In genomic region chr7:73427902-73428696, GRCh38 we compare ENCODE assay signal across 22 cellular contexts. TPM values are rescaled to one million over a fixed set of nuclear protein-coding genes. Genes with fewer than 3 reads are reported as not detected.
A peak's percentile ranks its signal among the peaks of the same experiment; 100 is the strongest.
DNase-seq lines count a peak whose midpoint lies in the region; ATAC-seq, FAIRE-seq and TF ChIP-seq lines count a peak whose summit lies in the region.
"Had no signal": no experiment of that assay in that cellular context is flagged by ENCODE, and none has a peak within 500 bp of the region (broad histone marks: within the 10 kb centered on the region; RNA-seq: fewer than 3 reads in every experiment).

No MANE protein-coding gene starts in this region.

- no TSS peak for BruUV-seq in HCT116 (replicated peaks; lab: Mats Ljungman, UMichigan)

- H2AFZ ChIP-seq in HCT116 (ENCODE audit: low read depth, low read length, poor library complexity, severe bottlenecking) (no peak overlapping the region), astrocyte (ENCODE audit: low read depth, low read length) (peak overlapping the region; percentile 1), neural progenitor cell (replicated peaks) (peak overlapping the region; percentile 29)

- TF ChIP-seq RAD21 in HCT116 (IDR thresholded peaks at IDR 0.05; ENCODE audit: low read depth): no peak

- H3K4me2 ChIP-seq in HCT116 (ENCODE audit: low read length) (no peak overlapping the region), astrocyte (ENCODE audit: low read length) (no peak overlapping the region), neural progenitor cell (peak overlapping the region; percentile 86)

- H4K20me1 ChIP-seq in HCT116 (ENCODE audit: insufficient read depth): no peaks in the 10 kb centered on the region
- no peaks in the 10 kb centered on the region for H4K20me1 ChIP-seq in astrocyte (ENCODE audit: insufficient read depth, low read length)
- no peaks in the 10 kb centered on the region for H4K20me1 ChIP-seq in neural progenitor cell (ENCODE audit: low read depth)

- intact Hi-C loops in HCT116 (cut with micrococcal nuclease): no loop called here

- ATAC-seq in HCT116: no peak
- ATAC-seq: activated CD4-positive, CD25-positive, alpha-beta regulatory T cell treated with anti-CD3 and anti-CD28 coated beads, Interleukin-2, amount 50 U/mL, for 24 hours; activated CD8-positive, alpha-beta T cell treated with anti-CD3 and anti-CD28 coated beads, Interleukin-2, amount 10 ng/mL, durations not matched to agents 7 days and 5 days had no signal

- H3K36me3 ChIP-seq in GM06990 (ENCODE audit: control insufficient read depth, insufficient read depth, low read length) (no peaks in the 10 kb centered on the region), HCT116 (ENCODE audit: control insufficient read depth in 1 of 2, insufficient read depth in 2 of 2, low read length in 2 of 2) (no peaks in the 10 kb centered on the region), astrocyte (ENCODE audit: insufficient read depth, low read length) (no peaks in the 10 kb centered on the region), neural progenitor cell (no peaks in the 10 kb centered on the region), Peyer's patch (no peaks in the 10 kb centered on the region)
- H3K36me3 ChIP-seq: cardiac muscle cell, suprapubic skin had no signal

- H3K4me3 ChIP-seq in GM06990 (replicated peaks; ENCODE audit: low read depth, low read length): no peak overlapping the region
- H3K4me3 ChIP-seq in HCT116 (replicated peaks in 1 of 2; ENCODE audit: low read depth in 1 of 2, low read length in 2 of 2): no peak overlapping the region
- no peak overlapping the region for H3K4me3 ChIP-seq in astrocyte (ENCODE audit: insufficient read depth, low read depth, low read length)
- peak overlapping the region; percentile 45 for H3K4me3 ChIP-seq in neural progenitor cell
- H3K4me3 ChIP-seq in Peyer's patch: no peak overlapping the region
- H3K4me3 ChIP-seq: cardiac muscle cell, suprapubic skin had no signal

- H3K36me3 Mint-ChIP-seq in astrocyte (ENCODE audit: low read depth, unreplicated experiment) (no peaks in the 10 kb centered on the region), neural progenitor cell (no peaks in the 10 kb centered on the region)
- H3K36me3 Mint-ChIP-seq: CD8-positive, alpha-beta memory T cell; stimulated activated memory B cell treated with anti-CD40 and anti-IgM and Interleukin-4, amounts not matched to agents 10 μg/mL and 1 μg/mL and 100 μg/mL, for 72 hours had no signal

- DNase-seq in GM06990 (ENCODE audit: extremely low read depth, insufficient read length) (no peak), HCT116 (ENCODE audit: low read depth, low spot score) (no peak), astrocyte (ENCODE audit: low read depth) (no peak), neural progenitor cell (ENCODE audit: low spot score) (no peak), KG1 (lab: John Stamatoyannopoulos, UW) (no peak), Peyer's patch (no peak), iPS-NIHi11 (ENCODE audit: low spot score) (no peak)
- DNase-seq: activated CD8-positive, alpha-beta T cell treated with anti-CD3 and anti-CD28 coated beads, Interleukin-2, amount 10 ng/mL, durations not matched to agents 7 days and 5 days; activated naive CD4-positive, alpha-beta T cell; activated T-cell treated with anti-CD3 and anti-CD28 coated beads, Interleukin-2, amount 50 U/mL, for 1 hour; CD8-positive, alpha-beta memory T cell; cortex of kidney; DMS79; NCI-H1048; NCI-H1930; NCI-H510A; small intestine; SW 1271 had no signal

- no peaks in the 10 kb centered on the region for H3K27me3 ChIP-seq in GM06990 (replicated peaks; ENCODE audit: control insufficient read depth, insufficient read depth, low read length)
- H3K27me3 ChIP-seq in HCT116 (ENCODE audit: insufficient read depth, low read length): no peaks in the 10 kb centered on the region
- no peaks in the 10 kb centered on the region for H3K27me3 ChIP-seq in astrocyte (ENCODE audit: insufficient read depth, low read length)
- peaks cover 3% of the 10 kb centered on the region for H3K27me3 ChIP-seq in neural progenitor cell
- H3K27me3 ChIP-seq in Peyer's patch: no peaks in the 10 kb centered on the region
- H3K27me3 ChIP-seq: cardiac muscle cell had no signal

- H3K79me2 ChIP-seq in HCT116 (ENCODE audit: insufficient read depth, low read length): no peaks in the 10 kb centered on the region
- no peaks in the 10 kb centered on the region for H3K79me2 ChIP-seq in astrocyte (ENCODE audit: insufficient read depth, low read length)
- H3K79me2 ChIP-seq in neural progenitor cell (ENCODE audit: low read depth): no peaks in the 10 kb centered on the region

- H3K27ac ChIP-seq in HCT116 (ENCODE audit: low read depth, low read length): no peak overlapping the region
- H3K27ac ChIP-seq in astrocyte (ENCODE audit: low read depth, low read length): no peak overlapping the region
- no peak overlapping the region for H3K27ac ChIP-seq in neural progenitor cell
- H3K27ac ChIP-seq in Peyer's patch: no peak overlapping the region
- H3K27ac ChIP-seq: cardiac muscle cell, suprapubic skin had no signal

- CTCF ChIA-PET in HCT116 (lab: Charles Lee): no interaction called here

- RAD21 ChIA-PET in HCT116 (lab: Charles Lee; ENCODE audit: low non-redundant PET in 1 of 2, low total read pairs in 2 of 2, uncharacterized antibody in 2 of 2, unreplicated experiment in 2 of 2): no interaction called here

- no peak overlapping the region for H3K27ac Mint-ChIP-seq in astrocyte (ENCODE audit: unreplicated experiment)
- no peak overlapping the region for H3K27ac Mint-ChIP-seq in neural progenitor cell
- H3K27ac Mint-ChIP-seq: activated CD8-positive, alpha-beta T cell treated with anti-CD3 and anti-CD28 coated beads, Interleukin-2, amount 10 ng/mL, durations not matched to agents 7 days and 5 days; CD8-positive, alpha-beta memory T cell; stimulated activated memory B cell treated with anti-CD40 and anti-IgM and Interleukin-4, amounts not matched to agents 10 μg/mL and 1 μg/mL and 100 μg/mL, for 72 hours had no signal

- H3K4me1 Mint-ChIP-seq in astrocyte (ENCODE audit: low read depth, unreplicated experiment): peaks cover 1% of the 10 kb centered on the region
- H3K4me1 Mint-ChIP-seq in neural progenitor cell: peaks cover 39% of the 10 kb centered on the region

- H3K4me1 ChIP-seq in HCT116 (ENCODE audit: control insufficient read depth in 1 of 2, insufficient read depth in 2 of 2, low read length in 2 of 2) (peaks cover 2 to 8% of the 10 kb centered on the region in 2 experiments; a peak in 3 of 4 replicates), astrocyte (ENCODE audit: insufficient read depth, low read length) (peaks cover 5% of the 10 kb centered on the region), neural progenitor cell (peaks cover 26% of the 10 kb centered on the region), Peyer's patch (peaks cover 0 to 6% (median 0%) of the 10 kb centered on the region in 4 donors)

- H3K9me3 Mint-ChIP-seq in astrocyte (ENCODE audit: unreplicated experiment) (no peaks in the 10 kb centered on the region), neural progenitor cell (no peaks in the 10 kb centered on the region)
- H3K9me3 Mint-ChIP-seq: CD8-positive, alpha-beta memory T cell; stimulated activated memory B cell treated with anti-CD40 and anti-IgM and Interleukin-4, amounts not matched to agents 10 μg/mL and 1 μg/mL and 100 μg/mL, for 72 hours had no signal

- no peak overlapping the region for H3K4me3 Mint-ChIP-seq in astrocyte (ENCODE audit: unreplicated experiment)
- H3K4me3 Mint-ChIP-seq in neural progenitor cell: no peak overlapping the region
- H3K4me3 Mint-ChIP-seq: activated CD8-positive, alpha-beta T cell treated with anti-CD3 and anti-CD28 coated beads, Interleukin-2, amount 10 ng/mL, durations not matched to agents 7 days and 5 days; CD8-positive, alpha-beta memory T cell; stimulated activated memory B cell treated with anti-CD40 and anti-IgM and Interleukin-4, amounts not matched to agents 10 μg/mL and 1 μg/mL and 100 μg/mL, for 72 hours had no signal

- H3K27me3 Mint-ChIP-seq in astrocyte (ENCODE audit: low read depth, unreplicated experiment) (peaks cover 12% of the 10 kb centered on the region), neural progenitor cell (ENCODE audit: insufficient read depth, low read depth) (peaks cover 26% of the 10 kb centered on the region)

- peak; percentile 13 for TF ChIP-seq CTCF in GM06990 (IDR thresholded peaks at IDR 0.05; ENCODE audit: insufficient read depth, low read length, poor library complexity, severe bottlenecking)
- TF ChIP-seq CTCF in HCT116 (IDR thresholded peaks at IDR 0.05 in 2 of 3, conservative IDR thresholded peaks at IDR 0.05 in 1 of 3; ENCODE audit: borderline replicate concordance in 1 of 3, insufficient read depth in 1 of 3, low read depth in 2 of 3, low read length in 2 of 3): peak in 2 of 3 experiments; percentile 12 to 18; a peak in 1 of 6 replicates
- TF ChIP-seq CTCF in astrocyte (IDR thresholded peaks at IDR 0.05; ENCODE audit: insufficient read depth, low read depth, low read length): no peak
- peak; percentile 24 for TF ChIP-seq CTCF in neural progenitor cell (IDR thresholded peaks at IDR 0.05)
- no peak for TF ChIP-seq CTCF in Peyer's patch (IDR thresholded peaks at IDR 0.05)

- TF ChIP-seq POLR2A in HCT116 (IDR thresholded peaks at IDR 0.05; ENCODE audit: borderline replicate concordance, extremely low read depth, insufficient read depth, insufficient read length): no peak
- no peak for TF ChIP-seq POLR2A in Peyer's patch (IDR thresholded peaks at IDR 0.05)

- no peaks in the 10 kb centered on the region for H3K9me2 ChIP-seq in HCT116 (ENCODE audit: insufficient read depth)

- no peaks in the 10 kb centered on the region for H3K9me3 ChIP-seq in HCT116 (ENCODE audit: control insufficient read depth in 1 of 2, insufficient read depth in 1 of 2, low read depth in 1 of 2, low read length in 2 of 2)
- no peaks in the 10 kb centered on the region for H3K9me3 ChIP-seq in astrocyte (ENCODE audit: insufficient read depth, low read depth, low read length)
- no peaks in the 10 kb centered on the region for H3K9me3 ChIP-seq in neural progenitor cell (ENCODE audit: low read depth)
- H3K9me3 ChIP-seq in Peyer's patch: no peaks in the 10 kb centered on the region
- H3K9me3 ChIP-seq: suprapubic skin had no signal

- peaks cover 26% of the 10 kb centered on the region for H3F3A ChIP-seq in neural progenitor cell (ENCODE audit: low read depth)

- H3K9ac ChIP-seq in HCT116 (ENCODE audit: low read length) (no peak overlapping the region), astrocyte (ENCODE audit: low read length) (no peak overlapping the region), neural progenitor cell (no peak overlapping the region)

- POLR2A ChIA-PET in HCT116 (lab: Charles Lee): interaction anchor here (0.7 kb wide), 1 partner anchor 9 kb away, joined by 3 read pairs; no protein-coding TSS in a partner anchor

- FAIRE-seq in astrocyte (lab: Jason Lieb, UNC): no peak
- FAIRE-seq: small intestine had no signal

TF ChIP-seq in HCT116, 20 proteins besides CTCF, POLR2A, EP300 and RAD21 (continues in another document):
- TF ChIP-seq CEBPB (IDR thresholded peaks at IDR 0.05; ENCODE audit: low read depth): no peak
- TF ChIP-seq YY1 (IDR thresholded peaks at IDR 0.05; ENCODE audit: extremely low read depth, insufficient replicate concordance, low read depth, low read length): no peak
- no peak for TF ChIP-seq ELF1 (IDR thresholded peaks at IDR 0.05; ENCODE audit: borderline replicate concordance, low read depth)

RNA-seq across cellular contexts. Expression of gene FZD9, which starts 5.5 kb away (rescaled TPM):
- total RNA-seq in HCT116 (2021; ENCODE audit: unreplicated experiment) (0.32 TPM), astrocyte (1.5 and 1.7 TPM in 2 replicates), neural progenitor cell (ENCODE audit: low replicate concordance) (1.1 and 5.8 TPM in 2 replicates), Peyer's patch (1 to 10 TPM in 2 of 4 donors, under 1 TPM in 1, not detected in 1; 0.88 to 3.8 (median 1.2) TPM)
- polyA plus RNA-seq in HCT116 (2012): 0.36 and 0.37 TPM in 2 replicates
- polyA plus RNA-seq: CD8-positive, alpha-beta memory T cell had no signal

Comparison
In these comparisons a context has a peak if more than half of its experiments do, and no peak if none do; other contexts are left out.
1. CTCF ChIP-seq: peak in GM06990 (single experiment), HCT116 (2 of 3) and neural progenitor cell (single experiment); none in astrocyte (single experiment) and Peyer's patch (0 of 6).